Comparison of ENCODE assay signal across 23 cellular contexts in the genomic region with DNA sequence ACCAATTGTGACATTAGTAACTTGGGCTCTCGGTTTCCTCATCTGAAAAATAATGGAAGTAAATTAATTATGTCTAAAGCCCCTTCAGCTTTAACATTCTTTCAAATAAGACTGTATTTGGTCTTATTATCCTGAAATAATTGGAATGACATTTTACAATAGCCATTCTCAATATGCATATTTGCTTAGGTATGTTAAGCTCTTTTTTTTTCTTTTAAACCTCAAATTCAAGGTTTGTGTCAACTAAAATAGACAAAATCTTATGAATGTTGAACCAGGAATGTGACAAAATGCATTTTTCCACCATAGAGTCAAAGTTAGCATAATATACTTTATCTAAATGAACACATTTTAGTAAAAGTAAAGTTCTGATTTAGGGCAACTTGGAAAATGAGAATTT.
"Had no signal": no experiment of that assay in that cellular context is flagged by ENCODE, and none has a peak within 500 bp of the region (broad histone marks: within the 10 kb centered on the region; RNA-seq: fewer than 3 reads in every experiment).

No MANE protein-coding gene starts in this region.

- DNase-seq: kidney; left colon; left lung; lower lobe of right lung; mammary epithelial cell; mesenchymal stem cell; naive B cell; natural killer cell; nephron progenitor cell; ovary; right cardiac atrium; spleen; stimulated activated CD4-positive, alpha-beta T cell treated with anti-CD3 and anti-CD28 coated beads, Interleukin-4, amount 100 ng/mL, for 24 hours; stimulated activated naive CD4-positive, alpha-beta T cell; tibial artery had no signal

- H3K27me3 ChIP-seq: hepatocyte, left lung, neural progenitor cell, ovary, spleen, suprapubic skin, tibial artery, vagina had no signal

- ATAC-seq: left colon; left lung; lower lobe of right lung; natural killer cell; right cardiac atrium; sciatic nerve; stimulated activated effector memory CD8-positive, alpha-beta T cell treated with anti-CD3 and anti-CD28 coated beads, Interleukin-12 subunit alpha, Interleukin-12 subunit beta, amount 100 ng/mL, for 72 hours had no signal

- H3K27ac ChIP-seq: hepatocyte, left lung, lower lobe of right lung, neural progenitor cell, ovary, skin epidermis, suprapubic skin, thoracic aorta, tibial artery, vagina had no signal

- H3K4me3 ChIP-seq: hepatocyte, left lung, lower lobe of right lung, neural progenitor cell, ovary, skin epidermis, spleen, suprapubic skin, thoracic aorta, tibial artery, vagina had no signal
